2 cellular contexts compared by ENCODE assay signal in the genomic region with DNA sequence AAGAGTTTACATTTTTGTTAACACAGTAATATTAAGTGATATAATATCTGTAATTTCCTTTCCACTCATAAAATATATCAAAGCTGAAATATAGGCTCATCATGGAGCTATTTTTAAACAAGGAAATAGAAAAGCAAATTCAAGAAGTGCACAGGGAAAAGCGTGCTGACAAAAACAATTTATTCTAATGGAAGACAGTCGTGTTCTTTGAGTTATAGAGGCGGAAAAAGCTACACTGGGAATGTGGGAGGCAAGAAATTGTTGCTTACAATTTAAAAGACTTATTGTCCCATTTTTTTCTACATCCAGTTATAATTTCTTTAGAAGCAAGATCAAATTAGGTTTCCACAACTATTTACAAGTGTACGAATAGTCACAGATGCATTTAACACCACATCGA.
TF ChIP-seq lines count a peak whose summit lies in the region.

No MANE protein-coding gene starts in this region.

TF ChIP-seq in SK-N-SH treated with all-trans-retinoic acid at 6 μM for 48 hours, 23 proteins besides CTCF, POLR2A, EP300 and RAD21 (continued from another document):
- TF ChIP-seq CREB5 (CRISPR knock-in tag; IDR thresholded peaks at IDR 0.05; ENCODE audit: low read depth) (no peak), ZNF8 (CRISPR knock-in tag; IDR thresholded peaks at IDR 0.05) (no peak), ARNTL (CRISPR knock-in tag; IDR thresholded peaks at IDR 0.05; ENCODE audit: borderline replicate concordance, low read depth) (no peak), ZFP3 (CRISPR knock-in tag; IDR thresholded peaks at IDR 0.05) (no peak), ZC3H10 (CRISPR knock-in tag; IDR thresholded peaks at IDR 0.05) (no peak), CSDC2 (CRISPR knock-in tag; IDR thresholded peaks at IDR 0.05) (no peak), ISL1 (CRISPR knock-in tag; IDR thresholded peaks at IDR 0.05) (no peak), BACH2 (CRISPR knock-in tag; IDR thresholded peaks at IDR 0.05; ENCODE audit: borderline replicate concordance) (no peak), GLIS3 (CRISPR knock-in tag; IDR thresholded peaks at IDR 0.05) (no peak), TOX (CRISPR knock-in tag; IDR thresholded peaks at IDR 0.05; ENCODE audit: borderline replicate concordance) (no peak), ZNF70 (CRISPR knock-in tag; IDR thresholded peaks at IDR 0.05) (no peak), ESRRG (CRISPR knock-in tag; IDR thresholded peaks at IDR 0.05) (no peak), RARB (CRISPR knock-in tag; IDR thresholded peaks at IDR 0.05) (no peak), ZNF565 (CRISPR knock-in tag; conservative IDR thresholded peaks at IDR 0.05; ENCODE audit: low read depth) (no peak), PATZ1 (CRISPR knock-in tag; IDR thresholded peaks at IDR 0.05; ENCODE audit: borderline replicate concordance) (no peak)
- TF ChIP-seq, protein P1, sequence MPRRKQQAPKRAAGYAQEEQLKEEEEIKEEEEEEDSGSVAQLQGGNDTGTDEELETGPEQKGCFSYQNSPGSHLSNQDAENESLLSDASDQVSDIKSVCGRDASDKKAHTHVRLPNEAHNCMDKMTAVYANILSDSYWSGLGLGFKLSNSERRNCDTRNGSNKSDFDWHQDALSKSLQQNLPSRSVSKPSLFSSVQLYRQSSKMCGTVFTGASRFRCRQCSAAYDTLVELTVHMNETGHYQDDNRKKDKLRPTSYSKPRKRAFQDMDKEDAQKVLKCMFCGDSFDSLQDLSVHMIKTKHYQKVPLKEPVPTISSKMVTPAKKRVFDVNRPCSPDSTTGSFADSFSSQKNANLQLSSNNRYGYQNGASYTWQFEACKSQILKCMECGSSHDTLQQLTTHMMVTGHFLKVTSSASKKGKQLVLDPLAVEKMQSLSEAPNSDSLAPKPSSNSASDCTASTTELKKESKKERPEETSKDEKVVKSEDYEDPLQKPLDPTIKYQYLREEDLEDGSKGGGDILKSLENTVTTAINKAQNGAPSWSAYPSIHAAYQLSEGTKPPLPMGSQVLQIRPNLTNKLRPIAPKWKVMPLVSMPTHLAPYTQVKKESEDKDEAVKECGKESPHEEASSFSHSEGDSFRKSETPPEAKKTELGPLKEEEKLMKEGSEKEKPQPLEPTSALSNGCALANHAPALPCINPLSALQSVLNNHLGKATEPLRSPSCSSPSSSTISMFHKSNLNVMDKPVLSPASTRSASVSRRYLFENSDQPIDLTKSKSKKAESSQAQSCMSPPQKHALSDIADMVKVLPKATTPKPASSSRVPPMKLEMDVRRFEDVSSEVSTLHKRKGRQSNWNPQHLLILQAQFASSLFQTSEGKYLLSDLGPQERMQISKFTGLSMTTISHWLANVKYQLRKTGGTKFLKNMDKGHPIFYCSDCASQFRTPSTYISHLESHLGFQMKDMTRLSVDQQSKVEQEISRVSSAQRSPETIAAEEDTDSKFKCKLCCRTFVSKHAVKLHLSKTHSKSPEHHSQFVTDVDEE (CRISPR knock-in tag; IDR thresholded peaks at IDR 0.05), result no peak

TF ChIP-seq in HepG2, 621 proteins besides CTCF, POLR2A, EP300 and RAD21 (continued from another document):
- TF ChIP-seq, protein P2, sequence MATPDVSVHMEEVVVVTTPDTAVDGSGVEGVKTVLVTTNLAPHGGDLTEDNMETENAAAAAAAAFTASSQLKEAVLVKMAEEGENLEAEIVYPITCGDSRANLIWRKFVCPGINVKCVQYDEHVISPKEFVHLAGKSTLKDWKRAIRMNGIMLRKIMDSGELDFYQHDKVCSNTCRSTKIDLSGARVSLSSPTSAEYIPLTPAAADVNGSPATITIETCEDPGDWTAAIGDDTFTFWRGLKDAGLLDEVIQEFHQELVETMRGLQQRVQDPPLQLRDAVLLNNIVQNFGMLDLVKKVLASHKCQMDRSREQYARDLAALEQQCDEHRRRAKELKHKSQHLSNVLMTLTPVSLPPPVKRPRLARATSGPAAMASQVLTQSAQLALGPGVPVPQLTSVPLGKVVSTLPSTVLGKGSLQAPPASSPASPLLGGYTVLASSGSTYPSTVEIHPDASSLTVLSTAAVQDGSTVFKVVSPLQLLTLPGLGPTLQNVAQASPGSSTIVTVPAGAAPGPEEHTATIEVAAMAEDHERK (CRISPR knock-in tag; IDR thresholded peaks at IDR 0.05; ENCODE audit: low read depth), result no peak
- TF ChIP-seq CC2D1A (CRISPR knock-in tag; IDR thresholded peaks at IDR 0.05), result no peak
- TF ChIP-seq ZNF768 (CRISPR knock-in tag; IDR thresholded peaks at IDR 0.05), result no peak
- no peak for TF ChIP-seq MXI1 (IDR thresholded peaks at IDR 0.05; ENCODE audit: borderline replicate concordance, low read depth, low read length)
- no peak for TF ChIP-seq ZUFSP (CRISPR knock-in tag; IDR thresholded peaks at IDR 0.05; ENCODE audit: borderline replicate concordance)
- TF ChIP-seq POGK (CRISPR knock-in tag; conservative IDR thresholded peaks at IDR 0.05), result no peak
- no peak for TF ChIP-seq AGO1 (IDR thresholded peaks at IDR 0.05; ENCODE audit: low read depth, low read length, poor library complexity, severe bottlenecking)
